In genomic region chr16:46621902-46622676, GRCh38 we compare ENCODE assay signal across 1 cellular context.
A peak's percentile ranks its signal among the peaks of the same experiment; 100 is the strongest.
TF ChIP-seq lines count a peak whose summit lies in the region.

No MANE protein-coding gene starts in this region.

TF ChIP-seq in HepG2, 621 proteins besides CTCF, POLR2A, EP300 and RAD21 (continued from another document and continues in another):
- TF ChIP-seq FOXP4 (CRISPR knock-in tag; IDR thresholded peaks at IDR 0.05) (peak; percentile 74), HDAC6 (IDR thresholded peaks at IDR 0.05; ENCODE audit: low read depth, low read length) (no peak), ZNF503 (CRISPR knock-in tag; IDR thresholded peaks at IDR 0.05) (0 out of 2 replicates have a peak, but pooled peaks have one; percentile 30), ZNF775 (CRISPR knock-in tag; IDR thresholded peaks at IDR 0.05; ENCODE audit: borderline replicate concordance) (0 out of 2 replicates have a peak, but pooled peaks have one; percentile 28), SKIL (CRISPR knock-in tag; IDR thresholded peaks at IDR 0.05; ENCODE audit: borderline replicate concordance) (no peak), BHLHE40 (IDR thresholded peaks at IDR 0.05; ENCODE audit: low read length) (no peak), ELF3 (CRISPR knock-in tag; IDR thresholded peaks at IDR 0.05) (peak; percentile 80), GLI4 (CRISPR knock-in tag; IDR thresholded peaks at IDR 0.05; ENCODE audit: borderline replicate concordance) (no peak), ZBTB7A (CRISPR knock-in tag; IDR thresholded peaks at IDR 0.05) (no peak), AHDC1 (CRISPR knock-in tag; IDR thresholded peaks at IDR 0.05; ENCODE audit: borderline replicate concordance) (no peak), ZNF776 (CRISPR knock-in tag; IDR thresholded peaks at IDR 0.05) (no peak), ZNF546 (CRISPR knock-in tag; conservative IDR thresholded peaks at IDR 0.05) (no peak), SOX13 (IDR thresholded peaks at IDR 0.05) (no peak), SOX13 (CRISPR knock-in tag; conservative IDR thresholded peaks at IDR 0.05 in 1 of 2, IDR thresholded peaks at IDR 0.05 in 1 of 2) (peak in 1 of 2 experiments; percentile 59; a peak in 1 of 4 replicates), FOXP1 (IDR thresholded peaks at IDR 0.05) (no peak), FOXP1 (CRISPR knock-in tag; IDR thresholded peaks at IDR 0.05) (peak; percentile 56; the same call in 1 of the 2 replicates), ELK4 (CRISPR knock-in tag; IDR thresholded peaks at IDR 0.05; ENCODE audit: borderline replicate concordance) (no peak), MIER3 (CRISPR knock-in tag; IDR thresholded peaks at IDR 0.05; ENCODE audit: borderline replicate concordance) (0 out of 2 replicates have a peak, but pooled peaks have one; percentile 8), RARA (CRISPR knock-in tag; IDR thresholded peaks at IDR 0.05) (peak; percentile 39; the same call in 1 of the 2 replicates), PAWR (CRISPR knock-in tag; IDR thresholded peaks at IDR 0.05; ENCODE audit: borderline replicate concordance) (no peak), ZFP82 (CRISPR knock-in tag; IDR thresholded peaks at IDR 0.05; ENCODE audit: borderline replicate concordance) (no peak; the same call in 1 of the 2 replicates), MEIS1 (CRISPR knock-in tag; IDR thresholded peaks at IDR 0.05; ENCODE audit: borderline replicate concordance) (0 out of 2 replicates have a peak, but pooled peaks have one; percentile 24), SAP130 (CRISPR knock-in tag; IDR thresholded peaks at IDR 0.05; ENCODE audit: low read depth) (peak; percentile 47; the same call in 1 of the 2 replicates), ZNF687 (CRISPR knock-in tag; IDR thresholded peaks at IDR 0.05) (no peak), ZNF629 (CRISPR knock-in tag; conservative IDR thresholded peaks at IDR 0.05) (peak; percentile 96), SOX5 (CRISPR knock-in tag; IDR thresholded peaks at IDR 0.05; ENCODE audit: borderline replicate concordance) (peak; percentile 54; the same call in 1 of the 2 replicates), ZNF317 (CRISPR knock-in tag; IDR thresholded peaks at IDR 0.05) (peak; percentile 8; the same call in 1 of the 2 replicates), NFE2L2 (IDR thresholded peaks at IDR 0.05; ENCODE audit: low read length) (no peak), KLF9 (CRISPR knock-in tag; IDR thresholded peaks at IDR 0.05; ENCODE audit: low read depth) (no peak), ARID5B (CRISPR knock-in tag; IDR thresholded peaks at IDR 0.05) (0 out of 2 replicates have a peak, but pooled peaks have one; percentile 13), ZNF121 (CRISPR knock-in tag; IDR thresholded peaks at IDR 0.05) (no peak), KDM6A (CRISPR knock-in tag; IDR thresholded peaks at IDR 0.05; ENCODE audit: low read depth) (no peak), ZBTB42 (CRISPR knock-in tag; IDR thresholded peaks at IDR 0.05) (no peak), ASH2L (IDR thresholded peaks at IDR 0.05; ENCODE audit: insufficient read length, low read depth, low read length) (no peak)
